ENCODE assay signal across 9 cellular contexts in the genomic region with DNA sequence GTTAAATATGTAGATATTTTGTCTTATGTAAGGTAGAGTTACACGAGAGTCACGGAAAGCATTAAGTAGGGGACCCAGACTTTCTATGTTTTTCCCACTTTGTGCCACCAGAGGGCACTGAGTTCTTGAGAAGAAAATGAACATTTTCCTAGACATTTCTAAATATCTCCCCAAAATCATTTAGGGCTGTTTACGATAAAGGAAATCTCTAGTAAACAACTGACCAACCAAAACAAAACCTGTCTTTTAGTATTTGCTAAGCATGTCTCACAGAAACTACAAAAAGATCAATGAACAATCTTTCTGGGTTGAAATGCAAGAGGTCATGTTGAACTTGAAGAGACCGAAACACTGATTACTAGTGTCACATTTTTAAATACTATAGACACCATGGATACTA. TPM values are rescaled to one million over a fixed set of nuclear protein-coding genes. Genes with fewer than 3 reads are reported as not detected.
A peak's percentile ranks its signal among the peaks of the same experiment; 100 is the strongest.
DNase-seq lines count a peak whose midpoint lies in the region; ATAC-seq lines count a peak whose summit lies in the region.
"Had no signal": no experiment of that assay in that cellular context is flagged by ENCODE, and none has a peak within 500 bp of the region (broad histone marks: within the 10 kb centered on the region; RNA-seq: fewer than 3 reads in every experiment).

No MANE protein-coding gene starts in this region.

- H3K36me3 Mint-ChIP-seq in naive thymus-derived CD8-positive, alpha-beta T cell, result peaks cover 0 to 7% (median 0%) of the 10 kb centered on the region in 3 donors

- POLR2A ChIA-PET in naive thymus-derived CD8-positive, alpha-beta T cell (lab: Charles Lee), result interaction anchor here (0.6 kb wide), 1 partner anchor 31 kb away, joined by 3 read pairs; no protein-coding TSS in a partner anchor

- no peaks in the 10 kb centered on the region for H3K27me3 Mint-ChIP-seq in naive thymus-derived CD8-positive, alpha-beta T cell

- DNase-seq in NCI-H510A treated with DMSO at 0.1 percent for 48 hours (lab: John Stamatoyannopoulos, UW) (peak; percentile 30), NCI-H510A (lab: John Stamatoyannopoulos, UW) (no peak), HT-29 (ENCODE audit: low spot score) (peak; percentile 61), T-helper 9 cell (peak; percentile 16)
- DNase-seq in effector CD4-positive, alpha-beta T cell, result peak; percentile 15
- DNase-seq in naive thymus-derived CD8-positive, alpha-beta T cell, result peak in 7 of 10 donors; percentile 4 to 39 (median 29)

- ATAC-seq in GM19324 (IDR thresholded peaks at IDR 0.05; ENCODE audit: low FRiP score, unreplicated experiment) (peak; percentile 59), GM18520 (IDR thresholded peaks at IDR 0.05; ENCODE audit: unreplicated experiment) (no peak)
- ATAC-seq in naive thymus-derived CD8-positive, alpha-beta T cell, result peak in 1 of 2 donors; percentile 44
- ATAC-seq: left colon had no signal

- no peak overlapping the region for H3K27ac Mint-ChIP-seq in naive thymus-derived CD8-positive, alpha-beta T cell

- no peak overlapping the region for H3K4me3 Mint-ChIP-seq in naive thymus-derived CD8-positive, alpha-beta T cell

- no peaks in the 10 kb centered on the region for H3K9me3 Mint-ChIP-seq in naive thymus-derived CD8-positive, alpha-beta T cell

- peaks cover 0 to 4% (median 2%) of the 10 kb centered on the region in 4 donors for H3K4me1 Mint-ChIP-seq in naive thymus-derived CD8-positive, alpha-beta T cell

RNA-seq across cellular contexts. Expression of a gene that starts 16.1 kb away (rescaled TPM):
- total RNA-seq in HT-29 (2014; rRNA removed; shearing (Covaris generic)), result not detected in 2 replicates
- total RNA-seq in naive thymus-derived CD8-positive, alpha-beta T cell, result not detected
- not detected for polyA plus RNA-seq in naive thymus-derived CD8-positive, alpha-beta T cell
- total RNA-seq: left colon had no signal

RNA-seq across cellular contexts. Expression of a gene that starts 33.2 kb away (rescaled TPM):
- 5.9 and 9.2 TPM in 2 replicates for total RNA-seq in HT-29 (2014; rRNA removed; shearing (Covaris generic))
- 10 to 100 TPM; 25.6 to 27.3 TPM for total RNA-seq in naive thymus-derived CD8-positive, alpha-beta T cell
- 10 to 100 TPM; 41.8 to 57.0 (median 48.6) TPM for polyA plus RNA-seq in naive thymus-derived CD8-positive, alpha-beta T cell
